ENCODE assay signal across 1 cellular context in the genomic region with DNA sequence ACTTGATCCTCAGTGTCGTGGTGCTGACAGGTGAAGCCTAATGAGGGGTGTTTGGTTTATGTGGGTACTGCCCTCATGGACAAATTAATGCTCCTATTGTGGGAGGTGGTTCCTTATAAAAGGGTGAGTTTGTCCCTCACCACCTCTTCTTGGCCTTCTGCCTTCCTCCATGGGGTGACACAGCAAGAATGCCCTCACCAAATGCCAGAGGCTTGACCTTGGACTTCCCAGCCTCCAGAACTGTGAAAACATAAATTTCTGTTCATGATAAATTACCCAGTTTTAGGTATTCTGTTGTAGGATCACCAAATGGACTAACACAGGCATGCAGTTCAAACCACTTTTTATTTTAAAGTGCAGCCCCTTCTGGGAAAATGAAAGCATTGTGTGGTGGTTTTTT.
A peak's percentile ranks its signal among the peaks of the same experiment; 100 is the strongest.
TF ChIP-seq lines count a peak whose summit lies in the region.

No MANE protein-coding gene starts in this region.

TF ChIP-seq in HepG2, 621 proteins besides CTCF, POLR2A, EP300 and RAD21:
- TF ChIP-seq ZNF564 (CRISPR knock-in tag; IDR thresholded peaks at IDR 0.05), result peak; percentile 95; the same call in 1 of the 2 replicates
- no peak for TF ChIP-seq EHMT2 (IDR thresholded peaks at IDR 0.05; ENCODE audit: borderline replicate concordance, low read depth, low read length)
